Comparison of ENCODE assay signal across 19 cellular contexts in genomic region chr3:126997455-126998038, GRCh38. TPM values are rescaled to one million over a fixed set of nuclear protein-coding genes. Genes with fewer than 3 reads are reported as not detected.
DNase-seq lines count a peak whose midpoint lies in the region; ATAC-seq and TF ChIP-seq lines count a peak whose summit lies in the region.
"Had no signal": no experiment of that assay in that cellular context is flagged by ENCODE, and none has a peak within 500 bp of the region (broad histone marks: within the 10 kb centered on the region; RNA-seq: fewer than 3 reads in every experiment).

No MANE protein-coding gene starts in this region.

- H3K36me3 ChIP-seq in heart left ventricle (no peaks in the 10 kb centered on the region), ascending aorta (no peaks in the 10 kb centered on the region)

- no peak for TF ChIP-seq POLR2A in heart left ventricle (IDR thresholded peaks at IDR 0.05)

- no peak for TF ChIP-seq CTCF in heart left ventricle (IDR thresholded peaks at IDR 0.05)
- no peak for TF ChIP-seq CTCF in ascending aorta (IDR thresholded peaks at IDR 0.05)
- no peak for TF ChIP-seq CTCF in nephron progenitor cell (IDR thresholded peaks at IDR 0.05)

- 40 to 67% (median 60%) methylated on average over 6 to 19 of the region's 19 CpGs for WGBS in heart left ventricle, 4 donors

- H3K27me3 ChIP-seq in heart left ventricle (no peaks in the 10 kb centered on the region), ascending aorta (no peaks in the 10 kb centered on the region)

- no peaks in the 10 kb centered on the region for H3K9me3 Mint-ChIP-seq in nephron progenitor cell
- H3K9me3 Mint-ChIP-seq: CD4-positive, CD25-positive, alpha-beta regulatory T cell had no signal

- H3K4me3 Mint-ChIP-seq in nephron progenitor cell, result no peak overlapping the region
- H3K4me3 Mint-ChIP-seq: CD4-positive, CD25-positive, alpha-beta regulatory T cell had no signal

- peaks cover 12 to 93% (median 53%) of the 10 kb centered on the region in 12 donors for H3K4me1 ChIP-seq in heart left ventricle
- peaks cover 55 to 98% of the 10 kb centered on the region in 2 donors for H3K4me1 ChIP-seq in ascending aorta
- H3K4me1 ChIP-seq: A549 had no signal

- H3K9me3 ChIP-seq in heart left ventricle (no peaks in the 10 kb centered on the region), ascending aorta (no peaks in the 10 kb centered on the region)
- H3K9me3 ChIP-seq: A549 had no signal

- no peak overlapping the region for H3K4me3 ChIP-seq in heart left ventricle
- no peak overlapping the region for H3K4me3 ChIP-seq in ascending aorta
- H3K4me3 ChIP-seq: A549, GM12878 had no signal

- no peaks in the 10 kb centered on the region for H3K36me3 Mint-ChIP-seq in nephron progenitor cell (ENCODE audit: low read depth)

- H3K27ac ChIP-seq in heart left ventricle, result no peak overlapping the region
- peak overlapping the region; percentile 85 to 95 for H3K27ac ChIP-seq in ascending aorta
- H3K27ac ChIP-seq: A549 had no signal

- intact Hi-C loops in heart left ventricle (cut with DNase I), result loop anchor here in 7 of 10 donors (5.0 to 10.0 kb wide), 5 partner anchors 175 to 457 kb away; no protein-coding TSS in a partner anchor
- intact Hi-C loops in left cardiac atrium (cut with DNase I), result no loop called here
- intact Hi-C loops in ascending aorta (cut with DNase I), result loop anchor here (5.0 kb wide), 1 partner anchor 595 kb away; the partner anchor contains the start of gene TPRA1

- peak overlapping the region; percentile 82 for H3K27ac Mint-ChIP-seq in nephron progenitor cell

- no peaks in the 10 kb centered on the region for H3K27me3 Mint-ChIP-seq in nephron progenitor cell (ENCODE audit: low read depth, poor library complexity)
- H3K27me3 Mint-ChIP-seq: CD4-positive, CD25-positive, alpha-beta regulatory T cell had no signal

- ATAC-seq in heart left ventricle (peak; percentile 35 to 65 (median 49)), left cardiac atrium (no peak), GM18511 (IDR thresholded peaks at IDR 0.05; ENCODE audit: unreplicated experiment) (no peak), HG03439 (IDR thresholded peaks at IDR 0.05; ENCODE audit: unreplicated experiment) (no peak)
- ATAC-seq: A549, GM12878 had no signal

- H3K4me1 Mint-ChIP-seq in nephron progenitor cell, result peaks cover 16% of the 10 kb centered on the region

- DNase-seq in heart left ventricle (peak in 3 of 5 donors; percentile 47 to 85 (median 68)), left cardiac atrium (no peak), ascending aorta (ENCODE audit: low spot score in 2 of 2) (no peak), nephron progenitor cell (no peak), HT-29 (ENCODE audit: low spot score) (no peak)
- DNase-seq in activated T-cell treated with anti-CD3 and anti-CD28 coated beads, Interleukin-2, amount 50 U/mL, for 1 hour, result no peak
- DNase-seq: CD4-positive, CD25-positive, alpha-beta regulatory T cell; DMS79; MV-4-11; NCI-H146; NCI-H2081 treated with DMSO at 0.1 percent for 48 hours; NCI-H345; NCI-H69; NK-92 treated with Interleukin-12 subunit alpha and Interleukin-12 subunit beta, amount 100 ng/mL, for 24 hours; OCI-M1 had no signal

RNA-seq across cellular contexts. Expression of gene PLXNA1, which starts 14.6 kb away (rescaled TPM):
- total RNA-seq in heart left ventricle (10 to 100 TPM; 19.5 to 38.8 (median 29.6) TPM), left cardiac atrium (10 to 100 TPM; 18.6 to 20.4 TPM), ascending aorta (79.8 TPM)
- polyA plus RNA-seq in heart left ventricle, result 10 to 100 TPM; 14.6 to 30.4 TPM
- total RNA-seq in HT-29 (2014; rRNA removed; shearing (Covaris generic)), result 92.8 and 103 TPM in 2 replicates

Comparison
In these comparisons a context has a peak if more than half of its experiments do, and no peak if none do; other contexts are left out.
1. ATAC-seq: peak in heart left ventricle (4 of 4); none in left cardiac atrium (0 of 2), GM18511 (single experiment) and HG03439 (single experiment).
2. DNase-seq: peak in heart left ventricle (3 of 5); none in left cardiac atrium (single experiment), ascending aorta (0 of 2), nephron progenitor cell (single experiment), HT-29 (single experiment) and activated T-cell treated with anti-CD3 and anti-CD28 coated beads, Interleukin-2, amount 50 U/mL, for 1 hour (single experiment).
3. intact Hi-C loops: an anchor here in heart left ventricle (5.0 to 10.0 kb wide) and ascending aorta (5.0 kb wide); none called in left cardiac atrium.
4. H3K27ac ChIP-seq: peak in ascending aorta (2 of 2); none in heart left ventricle (0 of 12).